Comparison of ENCODE assay signal across 11 cellular contexts in genomic region chr7:36943591-36944430, GRCh38.
DNase-seq lines count a peak whose midpoint lies in the region; ATAC-seq and TF ChIP-seq lines count a peak whose summit lies in the region.
"Had no signal": no experiment of that assay in that cellular context is flagged by ENCODE, and none has a peak within 500 bp of the region (broad histone marks: within the 10 kb centered on the region; RNA-seq: fewer than 3 reads in every experiment).

No MANE protein-coding gene starts in this region.

- no peaks in the 10 kb centered on the region for H3K36me3 ChIP-seq in endodermal cell (ENCODE audit: control insufficient read depth, insufficient read depth, low read length)

- H3K36me3 Mint-ChIP-seq in activated CD8-positive, alpha-beta memory T cell treated with anti-CD3 and anti-CD28 coated beads, Interleukin-2, amount 10 ng/mL, durations not matched to agents 7 days and 5 days, result peaks cover 74% of the 10 kb centered on the region
- peaks cover 38% of the 10 kb centered on the region for H3K36me3 Mint-ChIP-seq in memory B cell
- peaks cover 14% of the 10 kb centered on the region for H3K36me3 Mint-ChIP-seq in endodermal cell (ENCODE audit: low read depth)

- H3K27ac ChIP-seq in endodermal cell (ENCODE audit: low read depth, low read length), result no peak overlapping the region

- no peak overlapping the region for H3K4me3 ChIP-seq in endodermal cell (ENCODE audit: low read length)

- H3K9me3 ChIP-seq in endodermal cell (ENCODE audit: control insufficient read depth, low read length), result peaks cover 8% of the 10 kb centered on the region

- H3K4me3 Mint-ChIP-seq in activated CD8-positive, alpha-beta memory T cell treated with anti-CD3 and anti-CD28 coated beads, Interleukin-2, amount 10 ng/mL, durations not matched to agents 7 days and 5 days, result no peak overlapping the region
- H3K4me3 Mint-ChIP-seq in memory B cell (peak overlapping the region; percentile 72), endodermal cell (no peak overlapping the region)

- no peak overlapping the region for H3K9ac ChIP-seq in endodermal cell (ENCODE audit: extremely low read depth, low read length, poor library complexity, severe bottlenecking)

- CTCF ChIA-PET in activated CD8-positive, alpha-beta memory T cell treated with anti-CD3 and anti-CD28 coated beads, Interleukin-2, amount 10 ng/mL, durations not matched to agents 7 days and 5 days (lab: Charles Lee), result interaction anchor here (0.7 kb wide), 1 partner anchor 1069 kb away, joined by 3 read pairs; no protein-coding TSS in a partner anchor

- H3K4me1 Mint-ChIP-seq in activated CD8-positive, alpha-beta memory T cell treated with anti-CD3 and anti-CD28 coated beads, Interleukin-2, amount 10 ng/mL, durations not matched to agents 7 days and 5 days, result peaks cover 5% of the 10 kb centered on the region
- peaks cover 44% of the 10 kb centered on the region for H3K4me1 Mint-ChIP-seq in memory B cell
- peaks cover 7% of the 10 kb centered on the region for H3K4me1 Mint-ChIP-seq in endodermal cell

- ATAC-seq in activated CD8-positive, alpha-beta memory T cell treated with anti-CD3 and anti-CD28 coated beads, Interleukin-2, amount 10 ng/mL, durations not matched to agents 7 days and 5 days, result no peak
- ATAC-seq in GM21529 (IDR thresholded peaks at IDR 0.05; ENCODE audit: unreplicated experiment) (peak; percentile 73), HG03432 (IDR thresholded peaks at IDR 0.05; ENCODE audit: unreplicated experiment) (peak; percentile 73), memory B cell (ENCODE audit: low read depth) (peak; percentile 83)

- no peak for DNase-seq in activated CD8-positive, alpha-beta memory T cell treated with anti-CD3 and anti-CD28 coated beads, Interleukin-2, amount 10 ng/mL, durations not matched to agents 7 days and 5 days
- DNase-seq in activated CD8-positive, alpha-beta memory T cell treated with anti-CD3 and anti-CD28 coated beads, Interleukin-2, amount 50 U/mL, for 48 hours, result no peak
- no peak for DNase-seq in memory B cell (ENCODE audit: low spot score in 2 of 2)
- no peak for DNase-seq in stimulated activated CD4-positive, alpha-beta T cell treated with anti-CD3 and anti-CD28 coated beads, Interleukin-2, amount 100 ng/mL, for 48 hours
- DNase-seq in NK-92 (lab: John Stamatoyannopoulos, UW; ENCODE audit: unreplicated experiment), result no peak
- no peak for DNase-seq in endodermal cell
- DNase-seq: ACHN, activated gamma-delta T cell treated with Interleukin-2 at 50 U/mL for 16 hours, nucleus accumbens had no signal

- H3K4me1 ChIP-seq in endodermal cell (ENCODE audit: control insufficient read depth, insufficient read depth, low read length), result no peaks in the 10 kb centered on the region

- WGBS in endodermal cell (ENCODE audit: insufficient coverage in 1 of 2, insufficient read length in 1 of 2), 2 experiments, result 88 to 92% methylated on average over 3 to 8 of the region's 8 CpGs

- no peak for TF ChIP-seq CTCF in endodermal cell (conservative IDR thresholded peaks at IDR 0.05)

- no peaks in the 10 kb centered on the region for H3K27me3 Mint-ChIP-seq in activated CD8-positive, alpha-beta memory T cell treated with anti-CD3 and anti-CD28 coated beads, Interleukin-2, amount 10 ng/mL, durations not matched to agents 7 days and 5 days
- H3K27me3 Mint-ChIP-seq in memory B cell (no peaks in the 10 kb centered on the region), endodermal cell (ENCODE audit: insufficient read depth) (no peaks in the 10 kb centered on the region)

- peaks cover 32% of the 10 kb centered on the region for H3K9me3 Mint-ChIP-seq in activated CD8-positive, alpha-beta memory T cell treated with anti-CD3 and anti-CD28 coated beads, Interleukin-2, amount 10 ng/mL, durations not matched to agents 7 days and 5 days (ENCODE audit: low read depth)
- H3K9me3 Mint-ChIP-seq in memory B cell (peaks cover 10% of the 10 kb centered on the region), endodermal cell (peaks cover 3% of the 10 kb centered on the region)

- peak overlapping the region; percentile 31 for H3K27ac Mint-ChIP-seq in activated CD8-positive, alpha-beta memory T cell treated with anti-CD3 and anti-CD28 coated beads, Interleukin-2, amount 10 ng/mL, durations not matched to agents 7 days and 5 days
- H3K27ac Mint-ChIP-seq in memory B cell (peak overlapping the region; percentile 91), endodermal cell (no peak overlapping the region)

- no peaks in the 10 kb centered on the region for H3K27me3 ChIP-seq in endodermal cell (ENCODE audit: control insufficient read depth, insufficient read depth, low read length, poor library complexity, severe bottlenecking)
